ENCODE assay signal across 3 cellular contexts in the genomic region with DNA sequence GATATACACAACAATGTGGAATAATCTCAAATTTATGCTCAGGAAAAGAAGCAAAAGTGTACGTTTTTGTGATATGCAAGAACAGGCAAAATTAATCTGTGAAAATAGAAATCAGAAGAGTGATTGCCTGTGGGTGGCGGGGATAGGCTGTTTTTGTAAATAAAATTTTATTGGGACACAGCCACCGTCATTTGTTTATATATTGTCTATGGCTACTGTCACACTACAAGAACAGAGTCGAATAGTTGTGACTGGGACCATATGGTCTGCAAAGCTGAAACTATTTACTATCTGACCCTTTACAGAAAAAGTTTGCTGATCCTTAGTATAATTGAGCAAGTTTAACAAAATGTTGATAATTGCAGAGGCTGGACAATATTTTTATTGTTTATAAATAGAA.
"Had no signal": no experiment of that assay in that cellular context is flagged by ENCODE, and none has a peak within 500 bp of the region (broad histone marks: within the 10 kb centered on the region; RNA-seq: fewer than 3 reads in every experiment).

No MANE protein-coding gene starts in this region.

- H3K4me3 ChIP-seq: GM12878 had no signal

- DNase-seq: GDM1, GF-D8 had no signal

- ATAC-seq: GM12878 had no signal
